ENCODE assay signal across 35 cellular contexts in genomic region chr3:127858477-127858876, GRCh38. TPM values are rescaled to one million over a fixed set of nuclear protein-coding genes. Genes with fewer than 3 reads are reported as not detected.
"Had no signal": no experiment of that assay in that cellular context is flagged by ENCODE, and none has a peak within 500 bp of the region (broad histone marks: within the 10 kb centered on the region; RNA-seq: fewer than 3 reads in every experiment).

No MANE protein-coding gene starts in this region.

- ATAC-seq: activated CD8-positive, alpha-beta T cell treated with anti-CD3 and anti-CD28 coated beads for 36 hours; Panc1 had no signal

- H3K9me3 ChIP-seq: ascending aorta, MG63, SJCRH30 had no signal

- H3K27me3 ChIP-seq: ascending aorta, cardiac muscle cell, MG63, SJCRH30 had no signal

- H3K36me3 Mint-ChIP-seq: activated naive CD4-positive, alpha-beta T cell treated with anti-CD3 and anti-CD28 coated beads, Interleukin-2, amount 50 U/mL, for 24 hours; activated naive CD8-positive, alpha-beta T cell treated with anti-CD3 and anti-CD28 coated beads, Interleukin-2, amount 10 ng/mL, durations not matched to agents 7 days and 5 days had no signal

- H3K36me3 ChIP-seq: ascending aorta, cardiac muscle cell, MG63, SJCRH30 had no signal

- H3K4me3 Mint-ChIP-seq: activated CD4-positive, alpha-beta T cell treated with anti-CD3 and anti-CD28 coated beads, Interleukin-2, amount 10 ng/mL, durations not matched to agents 24 days and 14 days; activated CD8-positive, alpha-beta T cell treated with anti-CD3 and anti-CD28 coated beads for 36 hours; activated naive CD4-positive, alpha-beta T cell treated with anti-CD3 and anti-CD28 coated beads, Interleukin-2, amount 50 U/mL, for 24 hours; activated naive CD8-positive, alpha-beta T cell treated with anti-CD3 and anti-CD28 coated beads, Interleukin-2, amount 10 ng/mL, durations not matched to agents 7 days and 5 days; activated T-cell treated with anti-CD3 and anti-CD28 coated beads, Interleukin-2, amount 50 U/mL, for 24 hours; central memory CD8-positive, alpha-beta T cell had no signal

- H3K27me3 Mint-ChIP-seq: activated CD8-positive, alpha-beta T cell treated with anti-CD3 and anti-CD28 coated beads for 36 hours; activated naive CD4-positive, alpha-beta T cell treated with anti-CD3 and anti-CD28 coated beads, Interleukin-2, amount 50 U/mL, for 24 hours; activated T-cell treated with anti-CD3 and anti-CD28 coated beads, Interleukin-2, amount 50 U/mL, for 24 hours had no signal

- H3K4me3 ChIP-seq: ascending aorta, cardiac muscle cell, MG63, SJCRH30, SK-N-MC had no signal

- H3K27ac ChIP-seq: ascending aorta, cardiac muscle cell, SJCRH30, SK-N-MC had no signal

- H3K4me1 Mint-ChIP-seq: activated CD4-positive, alpha-beta T cell treated with anti-CD3 and anti-CD28 coated beads, Interleukin-2, amount 10 ng/mL, durations not matched to agents 24 days and 14 days; activated naive CD4-positive, alpha-beta T cell treated with anti-CD3 and anti-CD28 coated beads, Interleukin-2, amount 50 U/mL, for 24 hours; central memory CD8-positive, alpha-beta T cell had no signal

- H3K9me3 Mint-ChIP-seq: activated CD4-positive, alpha-beta T cell treated with anti-CD3 and anti-CD28 coated beads, Interleukin-2, amount 10 ng/mL, durations not matched to agents 24 days and 14 days; activated CD8-positive, alpha-beta T cell treated with anti-CD3 and anti-CD28 coated beads for 36 hours; activated naive CD4-positive, alpha-beta T cell treated with anti-CD3 and anti-CD28 coated beads, Interleukin-2, amount 50 U/mL, for 24 hours; activated naive CD8-positive, alpha-beta T cell treated with anti-CD3 and anti-CD28 coated beads, Interleukin-2, amount 10 ng/mL, durations not matched to agents 7 days and 5 days; activated T-cell treated with anti-CD3 and anti-CD28 coated beads, Interleukin-2, amount 50 U/mL, for 24 hours; activated T-helper 2 cell treated with anti-CD3 and anti-CD28 coated beads, Interferon-gamma antibody, Interleukin-2, Interleukin-4, amounts not matched to agents 10 μg/mL and 5 μg/mL and 100 μg/mL, durations not matched to agents 14 hours and 24 hours and 36 hours; central memory CD8-positive, alpha-beta T cell had no signal

- H3K27ac Mint-ChIP-seq: activated CD4-positive, alpha-beta T cell treated with anti-CD3 and anti-CD28 coated beads, Interleukin-2, amount 10 ng/mL, durations not matched to agents 24 days and 14 days; activated CD8-positive, alpha-beta T cell treated with anti-CD3 and anti-CD28 coated beads for 36 hours; activated naive CD4-positive, alpha-beta T cell treated with anti-CD3 and anti-CD28 coated beads, Interleukin-2, amount 50 U/mL, for 24 hours; activated naive CD8-positive, alpha-beta T cell treated with anti-CD3 and anti-CD28 coated beads, Interleukin-2, amount 10 ng/mL, durations not matched to agents 7 days and 5 days; activated T-cell treated with anti-CD3 and anti-CD28 coated beads, Interleukin-2, amount 50 U/mL, for 24 hours; activated T-helper 2 cell treated with anti-CD3 and anti-CD28 coated beads, Interferon-gamma antibody, Interleukin-2, Interleukin-4, amounts not matched to agents 10 μg/mL and 5 μg/mL and 100 μg/mL, durations not matched to agents 14 hours and 24 hours and 36 hours had no signal

- DNase-seq: activated CD4-positive, alpha-beta T cell treated with anti-CD3 and anti-CD28 coated beads, Interleukin-2, amount 10 ng/mL, durations not matched to agents 24 days and 14 days; activated CD4-positive, alpha-beta T cell treated with anti-CD3 and anti-CD28 coated beads, Interleukin-2, amount 50 U/mL, for 4 hours; activated CD8-positive, alpha-beta T cell treated with anti-CD3 and anti-CD28 coated beads for 36 hours; activated gamma-delta T cell; activated naive CD4-positive, alpha-beta T cell treated with Interleukin-2 at 50 U/mL for 16 hours; activated naive CD8-positive, alpha-beta T cell treated with anti-CD3 and anti-CD28 coated beads, Interleukin-2, amount 10 ng/mL, durations not matched to agents 7 days and 5 days; activated T-cell treated with anti-CD3 and anti-CD28 coated beads, Interleukin-2, amount 50 U/mL, for 24 hours; amygdala; MG63; NCI-H1092 treated with DMSO at 0.1 percent for 48 hours; NCI-H1417; NCI-H146; NCI-H187; NCI-H2029 treated with DMSO at 0.1 percent for 48 hours; NCI-H2107; NCI-H2171; NCI-H510A; NCI-H526; NCI-H748 treated with DMSO at 0.1 percent for 48 hours; NK-92 treated with Interleukin-12 subunit alpha and Interleukin-12 subunit beta, amount 100 ng/mL, for 24 hours; SHP77; SJCRH30; T1000 had no signal

- H3K4me1 ChIP-seq: ascending aorta, SJCRH30 had no signal

RNA-seq across cellular contexts. Expression of gene KBTBD12, which starts 56.6 kb away (rescaled TPM):
- total RNA-seq: activated CD4-positive, alpha-beta T cell treated with anti-CD3 and anti-CD28 coated beads, Interleukin-2, amount 10 ng/mL, durations not matched to agents 24 days and 14 days; activated CD8-positive, alpha-beta memory T cell treated with anti-CD3 and anti-CD28 coated beads for 36 hours; activated CD8-positive, alpha-beta T cell treated with anti-CD3 and anti-CD28 coated beads for 36 hours; activated naive CD8-positive, alpha-beta T cell treated with anti-CD3 and anti-CD28 coated beads, Interleukin-2, amount 10 ng/mL, durations not matched to agents 7 days and 5 days; chondrocyte; RPMI7951; SJCRH30; T-helper 1 cell treated with Interleukin-12 subunit alpha and Interleukin-12 subunit beta and Interleukin-4 antibody, amounts not matched to agents 30 ng/mL and 1 ng/mL, for 36 hours; T-helper 2 cell treated with Interferon-gamma antibody and Interleukin-4, amounts not matched to agents 100 ng/mL and 5 ng/mL, for 36 hours had no signal
